20 cellular contexts compared by ENCODE assay signal in genomic region chr19:44690131-44690440, GRCh38. TPM values are rescaled to one million over a fixed set of nuclear protein-coding genes. Genes with fewer than 3 reads are reported as not detected.
DNase-seq lines count a peak whose midpoint lies in the region; ATAC-seq and TF ChIP-seq lines count a peak whose summit lies in the region.
"Had no signal": no experiment of that assay in that cellular context is flagged by ENCODE, and none has a peak within 500 bp of the region (broad histone marks: within the 10 kb centered on the region; RNA-seq: fewer than 3 reads in every experiment).

No MANE protein-coding gene starts in this region.

- no peak overlapping the region for H3K23ac ChIP-seq in IMR-90 (ENCODE audit: low read depth, low read length)

- H2BK5ac ChIP-seq in IMR-90 (ENCODE audit: low read depth, low read length, poor library complexity, severe bottlenecking): no peak overlapping the region

- no peak for TF ChIP-seq CTCF in CD14-positive monocyte (IDR thresholded peaks at IDR 0.05)
- TF ChIP-seq CTCF in IMR-90 (conservative IDR thresholded peaks at IDR 0.05; ENCODE audit: low read depth, low read length): no peak
- no peak for TF ChIP-seq CTCF in body of pancreas (IDR thresholded peaks at IDR 0.05)
- TF ChIP-seq CTCF in type B pancreatic cell (conservative IDR thresholded peaks at IDR 0.05): no peak

- H3K36me3 Mint-ChIP-seq in CD14-positive monocyte: peaks cover 3 to 6% of the 10 kb centered on the region in 2 donors
- no peaks in the 10 kb centered on the region for H3K36me3 Mint-ChIP-seq in type B pancreatic cell

- peak overlapping the region in 6 of 7 donors; percentile 47 to 87 (median 62) for H3K27ac Mint-ChIP-seq in CD14-positive monocyte
- peak overlapping the region; percentile 30 for H3K27ac Mint-ChIP-seq in type B pancreatic cell

- no peak overlapping the region for H3K9ac ChIP-seq in IMR-90 (ENCODE audit: low read depth, low read length)

- H2AK5ac ChIP-seq in IMR-90 (ENCODE audit: low read depth, low read length): peak overlapping the region; percentile 78

- no peak for TF ChIP-seq RAD21 in IMR-90 (IDR thresholded peaks at IDR 0.05; ENCODE audit: low read length)

- H3K4me2 ChIP-seq in IMR-90 (ENCODE audit: low read depth, low read length): no peak overlapping the region

- no peaks in the 10 kb centered on the region for H4K20me1 ChIP-seq in IMR-90 (ENCODE audit: insufficient read depth, low read length)

- H3K4ac ChIP-seq in IMR-90 (ENCODE audit: low read depth, low read length): peak overlapping the region; percentile 52

- H3K9me3 Mint-ChIP-seq in CD14-positive monocyte (peaks cover 0 to 3% (median 0%) of the 10 kb centered on the region in 7 donors), type B pancreatic cell (no peaks in the 10 kb centered on the region)

- TF ChIP-seq POLR2A in IMR-90 (IDR thresholded peaks at IDR 0.05; ENCODE audit: low read depth, low read length) (no peak), body of pancreas (IDR thresholded peaks at IDR 0.05) (no peak)

- H3K14ac ChIP-seq in IMR-90 (replicated peaks; ENCODE audit: low read depth, low read length): no peak overlapping the region

- no peak for DNase-seq in CD14-positive monocyte (ENCODE audit: low spot score)
- DNase-seq in IMR-90: no peak
- no peak for DNase-seq in body of pancreas
- DNase-seq in type B pancreatic cell (ENCODE audit: extremely low spot score, unreplicated experiment): no peak
- DNase-seq in RPMI8226: no peak
- DNase-seq: ACHN, C1 segment of cervical spinal cord, GDM1, GOT3, NCI-H1048, NCI-H1436 treated with DMSO at 0.1 percent for 48 hours, NCI-H2029, NCI-H345, NCI-H524 treated with DMSO at 0.1 percent for 48 hours, SHP77 had no signal

- WGBS in IMR-90 (ENCODE audit: extremely low coverage in 2 of 2, insufficient read length in 1 of 2), 2 experiments: no CpG with 5 or more reads among the region's 3 CpGs
- WGBS in body of pancreas, 2 donors: 85 to 86% methylated on average over 3 of the region's 3 CpGs

- in situ Hi-C loops in IMR-90 (cut with MboI; ENCODE audit: low sequenced_read_pairs): no loop called here

- peaks cover 3 to 5% (median 3%) of the 10 kb centered on the region in 3 donors for H3K27me3 Mint-ChIP-seq in CD14-positive monocyte (ENCODE audit: low read depth in 3 of 3)
- no peaks in the 10 kb centered on the region for H3K27me3 Mint-ChIP-seq in type B pancreatic cell

- H4K8ac ChIP-seq in IMR-90 (ENCODE audit: low read depth in 2 of 2, low read length in 2 of 2): 0 out of 4 replicates have a peak overlapping the region, but pooled peaks of 1 of the 2 experiments have one; percentile 3

- CTCF ChIA-PET in IMR-90 (lab: Yijun Ruan, JAX): interaction anchor here (1.0 to 2.3 kb wide), 5 partner anchors 28 to 97 kb away, joined by 3 to 8 read pairs (median 5); no protein-coding TSS in a partner anchor

- H3K9me1 ChIP-seq in IMR-90 (ENCODE audit: insufficient read depth, low read length): peaks cover 4% of the 10 kb centered on the region; the same call in 1 of the 2 replicates

- H2AK9ac ChIP-seq in IMR-90 (replicated peaks; ENCODE audit: low read depth, low read length, poor library complexity): peak overlapping the region; percentile 1

- H3K4me3 ChIP-seq in IMR-90 (ENCODE audit: insufficient read depth, low read depth, low read length) (no peak overlapping the region), body of pancreas (no peak overlapping the region)
- H3K4me3 ChIP-seq: SK-N-MC had no signal

- H3K4me1 Mint-ChIP-seq in CD14-positive monocyte (peaks cover 70% of the 10 kb centered on the region), type B pancreatic cell (ENCODE audit: unreplicated experiment) (peaks cover 2% of the 10 kb centered on the region)

- H3K9me3 ChIP-seq in IMR-90 (ENCODE audit: control insufficient read depth, insufficient read depth, low read length) (no peaks in the 10 kb centered on the region), body of pancreas (no peaks in the 10 kb centered on the region)

- no peak overlapping the region for H2AFZ ChIP-seq in IMR-90 (replicated peaks; ENCODE audit: low read length, poor library complexity)

- peak overlapping the region; percentile 71 for H2BK120ac ChIP-seq in IMR-90 (ENCODE audit: low read depth, low read length)

- no peaks in the 10 kb centered on the region for H3K36me3 ChIP-seq in IMR-90 (ENCODE audit: control insufficient read depth, insufficient read depth, low read length)
- no peaks in the 10 kb centered on the region for H3K36me3 ChIP-seq in body of pancreas (replicated peaks in 1 of 2; ENCODE audit: insufficient read depth in 1 of 2, low read depth in 2 of 2)

- intact Hi-C loops in CD14-positive monocyte (cut with micrococcal nuclease) (loop anchor here (5.0 kb wide), 2 partner anchors 42 to 82 kb away; no protein-coding TSS in a partner anchor), IMR-90 (cut with micrococcal nuclease) (no loop called here), body of pancreas (cut with DNase I) (no loop called here)

- H3K56ac ChIP-seq in IMR-90 (ENCODE audit: extremely low read depth, insufficient read depth, low read length): no peak overlapping the region

- H3K27me3 ChIP-seq in IMR-90 (ENCODE audit: control insufficient read depth, insufficient read depth, low read length) (no peaks in the 10 kb centered on the region), body of pancreas (no peaks in the 10 kb centered on the region)

- H4K91ac ChIP-seq in IMR-90 (ENCODE audit: insufficient read depth, low read depth, low read length): peak overlapping the region; percentile 9; the same call in 1 of the 2 replicates

- H3K27ac ChIP-seq in IMR-90 (ENCODE audit: insufficient read depth, low read length) (no peak overlapping the region), body of pancreas (peak overlapping the region; percentile 27 to 97 (median 42))
- H3K27ac ChIP-seq: SK-N-MC had no signal

- peak overlapping the region; percentile 63; the same call in 1 of the 2 replicates for H2BK20ac ChIP-seq in IMR-90 (ENCODE audit: low read depth, low read length)

- peak overlapping the region; percentile 54; the same call in 1 of the 3 replicates for H2BK15ac ChIP-seq in IMR-90 (ENCODE audit: low read depth, low read length)

- ATAC-seq in IMR-90 (ENCODE audit: low read depth) (no peak), body of pancreas (no peak), HG02678 (IDR thresholded peaks at IDR 0.05; ENCODE audit: unreplicated experiment) (no peak), GM21825 (IDR thresholded peaks at IDR 0.05; ENCODE audit: unreplicated experiment) (no peak)

- BruUV-seq in IMR-90 (replicated peaks; lab: Mats Ljungman, UMichigan): no TSS peak

- peaks cover 6% of the 10 kb centered on the region for H3K4me1 ChIP-seq in IMR-90 (ENCODE audit: control insufficient read depth, insufficient read depth, low read length)
- peaks cover 61% of the 10 kb centered on the region for H3K4me1 ChIP-seq in body of pancreas

- no peak overlapping the region for H3K18ac ChIP-seq in IMR-90 (ENCODE audit: low read depth, low read length)

- 0 out of 4 replicates have a peak, but pooled peaks cover 0 to 3% of the 10 kb centered on the region in 2 experiments for H3K79me1 ChIP-seq in IMR-90 (ENCODE audit: low read depth in 1 of 2, low read length in 2 of 2)

- POLR2A ChIA-PET in IMR-90 (lab: Charles Lee; ENCODE audit: unreplicated experiment): no interaction called here

- H4K5ac ChIP-seq in IMR-90 (ENCODE audit: low read depth, low read length): no peak overlapping the region

- dilution Hi-C loops in IMR-90 (cut with HindIII; ENCODE audit: low sequenced_read_pairs, unreplicated experiment): no loop called here

- H3K4me3 Mint-ChIP-seq in CD14-positive monocyte: no peak overlapping the region
- no peak overlapping the region for H3K4me3 Mint-ChIP-seq in type B pancreatic cell

TF ChIP-seq in IMR-90, 13 proteins besides CTCF, POLR2A, EP300 and RAD21 (continues in another document):
- TF ChIP-seq ELK1 (IDR thresholded peaks at IDR 0.05; ENCODE audit: borderline replicate concordance, low read depth, low read length): no peak

RNA-seq across cellular contexts. Expression of gene CEACAM16, which starts 8.9 kb away (rescaled TPM):
- polyA plus RNA-seq in CD14-positive monocyte (not detected), IMR-90 (2012; rRNA removed) (not detected in 2 replicates)
- total RNA-seq in IMR-90 (2012; rRNA removed) (not detected in 2 replicates), body of pancreas (1 to 10 TPM in 1 of 2 donors, under 1 TPM in 1; 0.33 to 1.3 TPM), type B pancreatic cell (ENCODE audit: low replicate concordance) (not detected in 2 replicates)
- not detected in 2 replicates for polyA plus RNA-seq in IMR-90 (2012; cell fraction: cytosol; rRNA removed)
- polyA plus RNA-seq in IMR-90 (2012; cell fraction: nucleus; rRNA removed; ENCODE audit: low replicate concordance): not detected in 2 replicates
- total RNA-seq: Daoy, M059J had no signal

RNA-seq across cellular contexts. Expression of gene CEACAM19, which starts 18.8 kb away (rescaled TPM):
- not detected for polyA plus RNA-seq in CD14-positive monocyte
- 0.56 and 0.72 TPM in 2 replicates for total RNA-seq in IMR-90 (2012; rRNA removed)
- 9.3 and 10.3 TPM in 2 replicates for polyA plus RNA-seq in IMR-90 (2012; rRNA removed)
- 2.6 and 5.9 TPM in 2 replicates for polyA plus RNA-seq in IMR-90 (2012; cell fraction: cytosol; rRNA removed)
- polyA plus RNA-seq in IMR-90 (2012; cell fraction: nucleus; rRNA removed; ENCODE audit: low replicate concordance): 70.3 and 80.1 TPM in 2 replicates
- total RNA-seq in body of pancreas: 1 to 10 TPM; 3.9 to 5.3 TPM
- 6.1 and 6.3 TPM in 2 replicates for total RNA-seq in type B pancreatic cell (ENCODE audit: low replicate concordance)

RNA-seq across cellular contexts. Expression of gene PVR, which starts 46.4 kb away (rescaled TPM):
- polyA plus RNA-seq in CD14-positive monocyte (10 to 100 TPM; 10.1 to 12.9 TPM), IMR-90 (2012; rRNA removed) (117 and 122 TPM in 2 replicates)
- total RNA-seq in IMR-90 (2012; rRNA removed) (93.0 and 106 TPM in 2 replicates), body of pancreas (10 to 100 TPM; 36.8 to 55.4 TPM), type B pancreatic cell (ENCODE audit: low replicate concordance) (29.7 and 38.6 TPM in 2 replicates)
- 62.8 and 141 TPM in 2 replicates for polyA plus RNA-seq in IMR-90 (2012; cell fraction: cytosol; rRNA removed)
- polyA plus RNA-seq in IMR-90 (2012; cell fraction: nucleus; rRNA removed; ENCODE audit: low replicate concordance): 130 and 154 TPM in 2 replicates

RNA-seq across cellular contexts. Expression of gene BCL3, which starts 58.4 kb away (rescaled TPM):
- 10 to 100 TPM; 18.7 to 23.1 TPM for polyA plus RNA-seq in CD14-positive monocyte
- total RNA-seq in IMR-90 (2012; rRNA removed): 1.6 and 1.9 TPM in 2 replicates
- 24.1 and 26.0 TPM in 2 replicates for polyA plus RNA-seq in IMR-90 (2012; rRNA removed)
- polyA plus RNA-seq in IMR-90 (2012; cell fraction: cytosol; rRNA removed): 26.7 and 52.5 TPM in 2 replicates
- 76.1 and 110 TPM in 2 replicates for polyA plus RNA-seq in IMR-90 (2012; cell fraction: nucleus; rRNA removed; ENCODE audit: low replicate concordance)
- total RNA-seq in body of pancreas: 10 to 100 TPM; 26.2 to 72.5 TPM
- 18.9 and 41.2 TPM in 2 replicates for total RNA-seq in type B pancreatic cell (ENCODE audit: low replicate concordance)

Comparison
In these comparisons a context has a peak if more than half of its experiments do, and no peak if none do; other contexts are left out.
1. intact Hi-C loops: an anchor here in CD14-positive monocyte (5.0 kb wide); none called in IMR-90 and body of pancreas.